Comparison of ENCODE assay signal across 9 cellular contexts in the genomic region with DNA sequence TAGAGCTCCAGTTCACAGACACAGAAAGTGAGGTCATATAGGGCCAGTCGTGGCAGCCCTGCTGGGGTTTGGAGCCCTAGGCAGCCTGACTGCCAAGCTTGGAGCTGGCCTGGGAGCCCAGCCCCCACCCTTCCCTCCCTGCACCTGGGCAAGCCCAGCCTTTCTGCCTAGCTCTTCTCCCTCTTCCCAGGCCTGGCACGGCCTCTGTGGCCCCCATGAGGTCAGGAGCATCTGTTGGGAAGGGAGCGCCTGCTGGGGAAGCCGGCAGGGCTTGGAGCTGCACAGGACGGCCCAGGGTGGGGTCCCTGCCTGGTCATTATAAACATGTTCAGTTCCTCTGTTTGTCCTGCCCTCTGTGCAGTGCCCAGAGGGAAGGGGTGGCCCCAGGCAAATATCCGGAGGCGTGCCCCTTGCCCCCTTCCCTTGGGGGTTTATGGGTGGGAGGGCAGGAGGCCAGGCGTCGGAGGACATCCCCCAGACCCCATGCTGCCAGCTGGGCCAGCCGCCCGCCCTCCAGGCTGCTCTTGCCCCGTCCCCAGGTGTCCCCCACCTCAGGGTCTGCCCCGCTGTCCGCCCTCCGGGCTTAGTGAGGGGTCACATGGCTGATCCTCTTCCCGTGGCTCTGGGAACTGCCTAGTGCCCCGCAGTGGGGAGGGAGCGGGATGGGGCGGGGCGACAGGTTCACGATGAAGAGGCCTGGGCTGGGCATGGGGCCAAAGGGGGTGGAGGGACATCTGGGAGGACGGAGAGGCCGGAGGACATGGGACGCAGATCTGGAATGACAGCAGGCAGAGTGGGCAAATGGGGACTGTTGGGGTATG. TPM values are rescaled to one million over a fixed set of nuclear protein-coding genes. Genes with fewer than 3 reads are reported as not detected.
A peak's percentile ranks its signal among the peaks of the same experiment; 100 is the strongest.
DNase-seq lines count a peak whose midpoint lies in the region; ATAC-seq and TF ChIP-seq lines count a peak whose summit lies in the region.
"Had no signal": no experiment of that assay in that cellular context is flagged by ENCODE, and none has a peak within 500 bp of the region (broad histone marks: within the 10 kb centered on the region; RNA-seq: fewer than 3 reads in every experiment).

No MANE protein-coding gene starts in this region.

- no peak overlapping the region for H3K4me3 ChIP-seq in body of pancreas
- H3K4me3 ChIP-seq in testis = no peak overlapping the region
- no peak overlapping the region for H3K4me3 ChIP-seq in brain microvascular endothelial cell (ENCODE audit: low read depth, low read length)

- intact Hi-C loops in body of pancreas (cut with DNase I) (no loop called here), testis (cut with DNase I; ENCODE audit: low total_unique reads) (no loop called here)

- TF ChIP-seq CTCF in body of pancreas (IDR thresholded peaks at IDR 0.05) = no peak
- no peak for TF ChIP-seq CTCF in testis (IDR thresholded peaks at IDR 0.05)
- TF ChIP-seq CTCF in brain microvascular endothelial cell (IDR thresholded peaks at IDR 0.05; ENCODE audit: low read depth, low read length, missing control alignments) = no peak

- H3K27ac ChIP-seq in body of pancreas = peak overlapping the region; percentile 34 to 83 (median 72)
- no peak overlapping the region for H3K27ac ChIP-seq in testis
- no peak overlapping the region for H3K27ac ChIP-seq in brain microvascular endothelial cell

- H3K4me1 ChIP-seq in body of pancreas (peaks cover 59% of the 10 kb centered on the region), testis (peaks cover 13% of the 10 kb centered on the region)

- H3K9me3 ChIP-seq in body of pancreas (no peaks in the 10 kb centered on the region), testis (no peaks in the 10 kb centered on the region)

- no peaks in the 10 kb centered on the region for H3K27me3 ChIP-seq in body of pancreas
- no peaks in the 10 kb centered on the region for H3K27me3 ChIP-seq in testis
- no peaks in the 10 kb centered on the region for H3K27me3 ChIP-seq in brain microvascular endothelial cell (replicated peaks)

- 37 to 41% methylated on average over 20 of the region's 24 CpGs for WGBS in body of pancreas, 2 donors
- WGBS in testis, 2 donors = 53 to 67% methylated on average over 7 to 24 of the region's 24 CpGs

- DNase-seq in NCI-H2029 treated with DMSO at 0.1 percent for 48 hours (lab: John Stamatoyannopoulos, UW) (peak; percentile 19), body of pancreas (peak; percentile 69 to 88 (median 84)), kidney tubule cell (ENCODE audit: low spot score) (peak; percentile 35), testis (peak; percentile 68), brain microvascular endothelial cell (no peak), erythroblast (lab: John Stamatoyannopoulos, UW) (no peak), SKM-1 (lab: John Stamatoyannopoulos, UW; ENCODE audit: unreplicated experiment) (no peak)
- DNase-seq in activated CD4-positive, alpha-beta T cell treated with anti-CD3 and anti-CD28 coated beads for 4 hours = no peak

- in situ Hi-C loops in brain microvascular endothelial cell (cut with HindIII; ENCODE audit: low pct_ligation_motif_present, low sequenced_read_pairs) = no loop called here

- peaks cover 0 to 8% of the 10 kb centered on the region in 2 donors for H3K36me3 ChIP-seq in body of pancreas (replicated peaks in 1 of 2; ENCODE audit: insufficient read depth in 1 of 2, low read depth in 2 of 2)
- no peaks in the 10 kb centered on the region for H3K36me3 ChIP-seq in testis (ENCODE audit: low read depth, missing control alignments)
- no peaks in the 10 kb centered on the region for H3K36me3 ChIP-seq in brain microvascular endothelial cell (replicated peaks)

- no peak for TF ChIP-seq POLR2A in body of pancreas (IDR thresholded peaks at IDR 0.05)
- no peak for TF ChIP-seq POLR2A in testis (IDR thresholded peaks at IDR 0.05)
- TF ChIP-seq POLR2A in erythroblast (IDR thresholded peaks at IDR 0.05; ENCODE audit: low read length) = no peak

- peak; percentile 57 for ATAC-seq in body of pancreas
- ATAC-seq: activated T-helper 17 cell treated with anti-CD3 and anti-CD28 coated beads, Interleukin-2, amount 50 U/mL, for 72 hours had no signal

RNA-seq across cellular contexts. Expression of gene NCCRP1, which starts 30.0 kb away (rescaled TPM):
- total RNA-seq in body of pancreas = 1 to 10 TPM in 1 of 2 donors, under 1 TPM in 1; 0.66 to 7.8 TPM
- total RNA-seq in testis = 1 to 10 TPM; 1.1 to 1.3 TPM
- polyA plus RNA-seq in testis (ENCODE audit: insufficient read depth, low read depth, low replicate concordance) = 0.73 TPM
- total RNA-seq: activated T-helper 17 cell treated with anti-CD3 and anti-CD28 coated beads, Interleukin-2, amount 50 U/mL, for 72 hours had no signal

RNA-seq across cellular contexts. Expression of gene SYCN, which starts 37.3 kb away (rescaled TPM):
- 1,000 to 10,000 TPM; 2,614 to 5,793 TPM for total RNA-seq in body of pancreas
- 100 to 1,000 TPM in 1 of 2 donors, 10 to 100 TPM in 1; 98.0 to 192 TPM for total RNA-seq in testis
- polyA plus RNA-seq in testis (ENCODE audit: insufficient read depth, low read depth, low replicate concordance) = 36.5 TPM
- total RNA-seq: activated T-helper 17 cell treated with anti-CD3 and anti-CD28 coated beads, Interleukin-2, amount 50 U/mL, for 72 hours had no signal

RNA-seq across cellular contexts. Expression of gene PAK4, which starts 41.2 kb away (rescaled TPM):
- 10 to 100 TPM; 18.9 to 40.2 TPM for total RNA-seq in body of pancreas
- 10 to 100 TPM; 84.3 to 88.3 TPM for total RNA-seq in testis
- 61.0 TPM for polyA plus RNA-seq in testis (ENCODE audit: insufficient read depth, low read depth, low replicate concordance)

Comparison
In these comparisons a context has a peak if more than half of its experiments do, and no peak if none do; other contexts are left out.
1. DNase-seq: peak in NCI-H2029 treated with DMSO at 0.1 percent for 48 hours (single experiment), body of pancreas (4 of 4), kidney tubule cell (single experiment) and testis (single experiment); none in brain microvascular endothelial cell (single experiment), activated CD4-positive, alpha-beta T cell treated with anti-CD3 and anti-CD28 coated beads for 4 hours (0 of 2), erythroblast (0 of 2) and SKM-1 (single experiment).
2. H3K27ac ChIP-seq: peak in body of pancreas (4 of 4); none in testis (0 of 2) and brain microvascular endothelial cell (single experiment).
3. RNA of gene SYCN, which starts 37.3 kb away (total RNA-seq): 2,614 to 5,793 TPM in body of pancreas; 98.0 to 192 TPM in testis; every median in the first group is over 10 times any median in the second.